8 cellular contexts compared by ENCODE assay signal in the genomic region with DNA sequence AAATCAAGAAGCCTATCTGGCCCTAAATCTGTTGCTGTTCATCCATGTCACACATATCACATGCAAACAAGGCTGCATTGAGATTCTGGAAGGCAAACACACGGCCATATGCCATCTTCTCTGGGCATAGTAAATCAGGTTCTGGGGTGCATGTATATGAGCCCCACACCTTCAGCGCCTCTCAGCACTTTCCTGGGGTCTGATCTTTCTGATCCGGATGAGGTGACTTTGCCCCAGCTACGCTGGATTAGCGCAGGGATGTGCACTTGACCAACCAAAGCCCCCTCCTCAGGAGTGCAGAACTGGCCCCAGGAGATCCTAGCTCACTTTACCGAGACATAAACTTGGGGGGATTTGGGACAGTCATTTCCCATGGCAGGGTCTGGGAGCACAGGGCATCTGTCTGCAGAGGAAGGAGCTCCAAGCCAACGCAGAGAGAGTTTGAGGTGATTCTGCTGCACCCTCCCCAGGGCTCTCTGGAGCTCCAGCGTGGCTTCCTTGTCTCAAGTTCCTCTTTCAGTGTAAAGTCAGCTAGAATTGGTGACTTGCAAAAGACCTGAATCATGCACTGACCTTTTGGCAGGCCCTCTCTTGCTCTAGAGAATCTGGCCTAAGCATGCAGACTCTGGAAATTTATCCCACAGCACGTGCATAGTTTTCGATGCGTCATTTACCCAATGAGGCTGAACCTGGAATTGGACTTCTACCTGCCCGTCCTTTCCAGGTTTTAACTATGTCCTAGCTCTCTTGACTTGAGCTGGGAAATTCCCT.
DNase-seq lines count a peak whose midpoint lies in the region; ATAC-seq and TF ChIP-seq lines count a peak whose summit lies in the region.

No MANE protein-coding gene starts in this region.

- ATAC-seq in GM19468 (IDR thresholded peaks at IDR 0.05; ENCODE audit: extremely low read depth, unreplicated experiment): peak; percentile 17
- ATAC-seq in HG02588 (IDR thresholded peaks at IDR 0.05; ENCODE audit: unreplicated experiment): no peak

- no peaks in the 10 kb centered on the region for H3K36me3 ChIP-seq in neutrophil

- peak overlapping the region; percentile 100 for H3K27ac ChIP-seq in neutrophil

- TF ChIP-seq CTCF in epithelial cell of esophagus (IDR thresholded peaks at IDR 0.05; ENCODE audit: insufficient read depth, low read depth, low read length, missing control alignments) (no peak), neutrophil (IDR thresholded peaks at IDR 0.05) (no peak)

- H3K4me3 ChIP-seq in epithelial cell of esophagus (ENCODE audit: low read length) (no peak overlapping the region), neutrophil (ENCODE audit: low read depth in 1 of 2, low read length in 1 of 2) (peak overlapping the region; percentile 58 to 65)

- peaks cover 90 to 95% of the 10 kb centered on the region in 2 experiments for H3K4me1 ChIP-seq in neutrophil (ENCODE audit: control insufficient read depth in 1 of 2, insufficient read depth in 1 of 2, low read depth in 1 of 2, low read length in 1 of 2)

- DNase-seq in Ammon's horn (ENCODE audit: low spot score) (peak; percentile 60), RPMI7951 (ENCODE audit: low read depth) (peak; percentile 43), epithelial cell of esophagus (ENCODE audit: low read depth) (peak; percentile 84), NCI-H1436 treated with DMSO at 0.1 percent for 48 hours (lab: John Stamatoyannopoulos, UW) (no peak), activated gamma-delta T cell treated with Interleukin-2 at 50 U/mL for 16 hours (no peak)

- no peaks in the 10 kb centered on the region for H3K27me3 ChIP-seq in neutrophil

- H3K9me3 ChIP-seq in neutrophil: no peaks in the 10 kb centered on the region

Comparison
In these comparisons a context has a peak if more than half of its experiments do, and no peak if none do; other contexts are left out.
1. DNase-seq: peak in Ammon's horn (single experiment), RPMI7951 (single experiment) and epithelial cell of esophagus (single experiment); none in NCI-H1436 treated with DMSO at 0.1 percent for 48 hours (single experiment) and activated gamma-delta T cell treated with Interleukin-2 at 50 U/mL for 16 hours (single experiment).